In genomic region chr11:18137186-18137800, GRCh38 we compare ENCODE assay signal across 27 cellular contexts. TPM values are rescaled to one million over a fixed set of nuclear protein-coding genes. Genes with fewer than 3 reads are reported as not detected.
"Had no signal": no experiment of that assay in that cellular context is flagged by ENCODE, and none has a peak within 500 bp of the region (broad histone marks: within the 10 kb centered on the region; RNA-seq: fewer than 3 reads in every experiment).

No MANE protein-coding gene starts in this region.

- H3K27ac Mint-ChIP-seq: T-cell had no signal

- H3K4me2 ChIP-seq: KMS-11, SK-N-SH had no signal

- H3K9me3 Mint-ChIP-seq: T-cell had no signal

- H3K4me3 Mint-ChIP-seq: T-cell had no signal

- H3K4me1 Mint-ChIP-seq: T-cell had no signal

- H3K9ac ChIP-seq: KMS-11, SK-N-SH had no signal

- ATAC-seq: HepG2, T-cell had no signal

- H3K27ac ChIP-seq: KMS-11 had no signal

- DNase-seq: IMR-90, Kasumi-1, MM.1S, NCI-H1092 treated with DMSO at 0.1 percent for 48 hours, NCI-H1417, NCI-H146, NCI-H1694 treated with DMSO at 0.1 percent for 48 hours, NCI-H1930, NCI-H2081, NCI-H2107, NCI-H2171, NCI-H226, NCI-H446, NCI-H510A, NCI-H524 treated with DMSO at 0.1 percent for 48 hours, NCI-H69, NCI-H774, RPMI8226, SHP77, SK-N-SH, SW 1271, T-cell had no signal

- FAIRE-seq: HepG2, RCC 7860 had no signal

RNA-seq across cellular contexts. Expression of gene MRGPRX3, which starts 4.9 kb away (rescaled TPM):
- total RNA-seq: HepG2, HT-29, IMR-90, M059J, T-cell had no signal
- polyA plus RNA-seq: IMR-90, SK-N-SH had no signal

RNA-seq across cellular contexts. Expression of gene MRGPRX4, which starts 35.3 kb away (rescaled TPM):
- total RNA-seq: HT-29, IMR-90, M059J, T-cell had no signal
- polyA plus RNA-seq: SK-N-SH had no signal
